ENCODE assay signal across 2 cellular contexts in genomic region chr15:40909662-40910625, GRCh38.
A peak's percentile ranks its signal among the peaks of the same experiment; 100 is the strongest.
TF ChIP-seq lines count a peak whose summit lies in the region.

No MANE protein-coding gene starts in this region.

TF ChIP-seq in WTC11, 78 proteins besides CTCF, POLR2A, EP300 and RAD21:
- TF ChIP-seq FOXP1 (CRISPR knock-in tag; IDR thresholded peaks at IDR 0.05; ENCODE audit: borderline replicate concordance) (peak; percentile 42; the same call in 1 of the 2 replicates), MXD4 (CRISPR knock-in tag; IDR thresholded peaks at IDR 0.05; ENCODE audit: borderline replicate concordance) (no peak)

TF ChIP-seq in HepG2, 621 proteins besides CTCF, POLR2A, EP300 and RAD21 (continues in another document):
- TF ChIP-seq MXD3 (CRISPR knock-in tag; IDR thresholded peaks at IDR 0.05) = no peak
- TF ChIP-seq ZNF263 (CRISPR knock-in tag; IDR thresholded peaks at IDR 0.05) = peak; percentile 91
- TF ChIP-seq ELF3 (CRISPR knock-in tag; IDR thresholded peaks at IDR 0.05) = peak; percentile 46; the same call in 1 of the 2 replicates
- TF ChIP-seq MYC (CRISPR knock-in tag; IDR thresholded peaks at IDR 0.05; ENCODE audit: borderline replicate concordance) = no peak
- TF ChIP-seq ZBTB38 (CRISPR knock-in tag; IDR thresholded peaks at IDR 0.05) = peak; percentile 20; the same call in 1 of the 2 replicates
- peak; percentile 29 for TF ChIP-seq SKI (IDR thresholded peaks at IDR 0.05; ENCODE audit: partially characterized antibody)
- TF ChIP-seq ZBTB7B (CRISPR knock-in tag; IDR thresholded peaks at IDR 0.05) = peak; percentile 36; the same call in 1 of the 2 replicates
- TF ChIP-seq CBFB (CRISPR knock-in tag; IDR thresholded peaks at IDR 0.05) = no peak
- TF ChIP-seq ZNF746 (CRISPR knock-in tag; IDR thresholded peaks at IDR 0.05) = 0 out of 2 replicates have a peak, but pooled peaks have one; percentile 36
- 0 out of 2 replicates have a peak, but pooled peaks have one; percentile 49 for TF ChIP-seq HNF4G (IDR thresholded peaks at IDR 0.05; ENCODE audit: borderline replicate concordance, low read depth, low read length)
- TF ChIP-seq HNF4G (CRISPR knock-in tag; IDR thresholded peaks at IDR 0.05; ENCODE audit: borderline replicate concordance, low read depth) = no peak
- no peak for TF ChIP-seq ZSCAN5A (CRISPR knock-in tag; IDR thresholded peaks at IDR 0.05; ENCODE audit: borderline replicate concordance)
- TF ChIP-seq NR2C2 (CRISPR knock-in tag; IDR thresholded peaks at IDR 0.05; ENCODE audit: borderline replicate concordance) = peak; percentile 94
- TF ChIP-seq ZBTB39 (CRISPR knock-in tag; IDR thresholded peaks at IDR 0.05) = 0 out of 2 replicates have a peak, but pooled peaks have one; percentile 35
- no peak for TF ChIP-seq MAFF (IDR thresholded peaks at IDR 0.05; ENCODE audit: low read depth, low read length)
- peak; percentile 95 for TF ChIP-seq NR2F6 (IDR thresholded peaks at IDR 0.05)
- peak; percentile 96 for TF ChIP-seq NR2F6 (CRISPR knock-in tag; IDR thresholded peaks at IDR 0.05)
- TF ChIP-seq CERS6 (CRISPR knock-in tag; IDR thresholded peaks at IDR 0.05) = no peak
- TF ChIP-seq ZNF563 (CRISPR knock-in tag; IDR thresholded peaks at IDR 0.05) = no peak
- TF ChIP-seq GABPB1 (CRISPR knock-in tag; IDR thresholded peaks at IDR 0.05) = peak; percentile 58
- 0 out of 2 replicates have a peak, but pooled peaks have one; percentile 8 for TF ChIP-seq ZNF230 (CRISPR knock-in tag; IDR thresholded peaks at IDR 0.05)
- TF ChIP-seq XRCC5 (optimal IDR thresholded peaks at IDR 0.05; ENCODE audit: low read length) = peak; percentile 37
- TF ChIP-seq NCOA1 (CRISPR knock-in tag; IDR thresholded peaks at IDR 0.05) = no peak
- TF ChIP-seq ARID4A (CRISPR knock-in tag; IDR thresholded peaks at IDR 0.05; ENCODE audit: borderline replicate concordance) = peak; percentile 33; the same call in 1 of the 2 replicates
- TF ChIP-seq ZNF605 (CRISPR knock-in tag; IDR thresholded peaks at IDR 0.05) = peak; percentile 56; the same call in 1 of the 2 replicates
- peak; percentile 81 for TF ChIP-seq ZNF687 (CRISPR knock-in tag; IDR thresholded peaks at IDR 0.05)
- TF ChIP-seq ETV5 (CRISPR knock-in tag; IDR thresholded peaks at IDR 0.05; ENCODE audit: borderline replicate concordance) = peak; percentile 49; the same call in 1 of the 2 replicates
- TF ChIP-seq KDM2A (CRISPR knock-in tag; IDR thresholded peaks at IDR 0.05; ENCODE audit: borderline replicate concordance, low read depth) = peak; percentile 36; the same call in 1 of the 2 replicates
- peak; percentile 66 for TF ChIP-seq GATAD2A (CRISPR knock-in tag; IDR thresholded peaks at IDR 0.05)
- peak; percentile 80 for TF ChIP-seq CEBPG (CRISPR knock-in tag; IDR thresholded peaks at IDR 0.05)
- TF ChIP-seq ZBTB40 (IDR thresholded peaks at IDR 0.05) = no peak
- TF ChIP-seq ZBTB40 (CRISPR knock-in tag; IDR thresholded peaks at IDR 0.05) = peak; percentile 54; the same call in 1 of the 2 replicates
- peak; percentile 73 for TF ChIP-seq ZFX (CRISPR knock-in tag; IDR thresholded peaks at IDR 0.05; ENCODE audit: low read depth)
- peak; percentile 84; the same call in 1 of the 2 replicates for TF ChIP-seq CEBPB (IDR thresholded peaks at IDR 0.05; ENCODE audit: borderline replicate concordance, low read depth, low read length)
